In genomic region chr3:54188176-54188791, GRCh38 we compare ENCODE assay signal across 10 cellular contexts.
DNase-seq lines count a peak whose midpoint lies in the region; ATAC-seq, FAIRE-seq and TF ChIP-seq lines count a peak whose summit lies in the region.
"Had no signal": no experiment of that assay in that cellular context is flagged by ENCODE, and none has a peak within 500 bp of the region (broad histone marks: within the 10 kb centered on the region; RNA-seq: fewer than 3 reads in every experiment).

No MANE protein-coding gene starts in this region.

- ATAC-seq in mucosa of descending colon (peak; percentile 70), GM21381 (IDR thresholded peaks at IDR 0.05; ENCODE audit: unreplicated experiment) (no peak)

- no peak for FAIRE-seq in GM18507 (lab: Jason Lieb, UNC)
- FAIRE-seq: islet of Langerhans had no signal

- no peaks in the 10 kb centered on the region for H3K9me3 ChIP-seq in mucosa of descending colon
- H3K9me3 ChIP-seq: upper lobe of left lung had no signal

- H3K4me3 ChIP-seq in cardiac fibroblast (replicated peaks in 1 of 2; ENCODE audit: low read depth in 2 of 2, low read length in 2 of 2) (no peak overlapping the region), mucosa of descending colon (no peak overlapping the region)
- H3K4me3 ChIP-seq: PC-9, upper lobe of left lung had no signal

- DNase-seq in GM18507 (ENCODE audit: extremely low spot score, insufficient read length, low read depth) (peak; percentile 8), MV-4-11 (lab: John Stamatoyannopoulos, UW) (peak; percentile 35), cardiac fibroblast (ENCODE audit: low read depth in 2 of 2) (peak; percentile 55 to 73), mucosa of descending colon (peak in 2 of 3 donors; percentile 26 to 82), NCI-H1417 treated with DMSO at 0.1 percent for 48 hours (lab: John Stamatoyannopoulos, UW) (no peak), NCI-H1417 (lab: John Stamatoyannopoulos, UW) (no peak)
- DNase-seq: upper lobe of left lung had no signal

- no peaks in the 10 kb centered on the region for H3K36me3 ChIP-seq in mucosa of descending colon (ENCODE audit: low read depth)
- H3K36me3 ChIP-seq: upper lobe of left lung had no signal

- no peak for TF ChIP-seq CTCF in cardiac fibroblast (IDR thresholded peaks at IDR 0.05; ENCODE audit: low read depth, low read length)
- no peak for TF ChIP-seq CTCF in mucosa of descending colon (IDR thresholded peaks at IDR 0.05)

- intact Hi-C loops in mucosa of descending colon (cut with DNase I, micrococcal nuclease): no loop called here

- H3K4me1 ChIP-seq in mucosa of descending colon (ENCODE audit: low read depth): no peaks in the 10 kb centered on the region
- H3K4me1 ChIP-seq: upper lobe of left lung had no signal

Comparison
In these comparisons a context has a peak if more than half of its experiments do, and no peak if none do; other contexts are left out.
1. DNase-seq: peak in GM18507 (single experiment), MV-4-11 (single experiment), cardiac fibroblast (2 of 2) and mucosa of descending colon (2 of 3); none in NCI-H1417 treated with DMSO at 0.1 percent for 48 hours (single experiment) and NCI-H1417 (0 of 3).